Comparison of ENCODE assay signal across 16 cellular contexts in the genomic region with DNA sequence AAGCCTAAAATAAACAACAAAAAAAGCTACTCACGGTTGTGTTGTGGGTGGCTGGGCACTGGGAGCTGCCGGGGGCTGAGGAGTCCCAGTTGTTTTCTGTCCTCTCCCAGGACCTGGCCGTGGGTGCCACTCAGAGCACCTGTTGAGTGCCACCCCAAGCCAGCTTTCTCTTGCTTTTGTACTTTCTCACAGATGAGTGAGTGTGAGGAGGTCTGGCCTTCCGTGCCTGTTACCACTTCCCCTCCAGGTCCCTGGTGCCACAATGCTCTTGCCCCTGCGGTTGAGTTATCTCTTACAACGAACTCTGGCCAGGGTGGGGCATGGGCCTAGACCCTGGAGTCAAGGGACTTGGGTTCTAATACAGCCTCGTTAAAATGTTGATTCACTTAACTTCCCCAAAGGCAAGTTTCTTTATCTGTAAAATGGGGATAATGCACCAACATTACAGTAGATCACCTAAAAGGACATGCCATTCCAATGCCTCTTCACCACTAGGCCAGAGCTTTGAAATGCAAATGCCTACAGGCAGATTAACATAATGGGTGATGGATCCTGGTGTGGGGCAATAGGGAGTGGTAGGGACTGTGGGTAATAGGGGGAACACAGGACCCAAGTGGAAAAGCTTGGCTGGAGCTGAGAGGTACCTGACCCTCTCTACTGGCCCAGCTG. TPM values are rescaled to one million over a fixed set of nuclear protein-coding genes. Genes with fewer than 3 reads are reported as not detected.
DNase-seq lines count a peak whose midpoint lies in the region; ATAC-seq, FAIRE-seq and TF ChIP-seq lines count a peak whose summit lies in the region.
"Had no signal": no experiment of that assay in that cellular context is flagged by ENCODE, and none has a peak within 500 bp of the region (broad histone marks: within the 10 kb centered on the region; RNA-seq: fewer than 3 reads in every experiment).

CNR2 (minus strand) TSS at position 151 of the 669 bp plus-strand sequence. CDS start 37,745 bp downstream, outside the sequence.

- no peak for TF ChIP-seq CTCF in CD8-positive, alpha-beta T cell (IDR thresholded peaks at IDR 0.05)
- TF ChIP-seq CTCF in OCI-LY7 (conservative IDR thresholded peaks at IDR 0.05; ENCODE audit: low read length) (no peak), H1 (IDR thresholded peaks at IDR 0.05; ENCODE audit: control extremely low read depth in 1 of 3, insufficient read depth in 1 of 3, low read depth in 1 of 3, low read length in 3 of 3) (no peak), A673 (conservative IDR thresholded peaks at IDR 0.05; ENCODE audit: low read depth, low read length) (no peak), coronary artery (IDR thresholded peaks at IDR 0.05) (no peak)

- H4K5ac ChIP-seq in H1 (ENCODE audit: insufficient read length, low read depth, low read length) = no peak within 1 kb of the TSS

- no peak within 1 kb of the TSS for H3K9ac ChIP-seq in H1 (replicated peaks in 1 of 4; ENCODE audit: extremely low read depth in 1 of 4, low read depth in 3 of 4, low read length in 3 of 4)

- peak within 1 kb of the TSS; percentile 83 for H3K4me2 ChIP-seq in OCI-LY7 (ENCODE audit: low read length)
- H3K4me2 ChIP-seq in H1 (ENCODE audit: insufficient read depth in 1 of 2, low read depth in 2 of 2, low read length in 2 of 2) = no peak within 1 kb of the TSS

- peak within 1 kb of the TSS; percentile 4; the same call in 1 of the 2 replicates for H2AFZ ChIP-seq in OCI-LY7 (ENCODE audit: low read length)
- no peak within 1 kb of the TSS for H2AFZ ChIP-seq in H1 (ENCODE audit: low read length)

- H3K4me3 Mint-ChIP-seq in CD8-positive, alpha-beta T cell = peak within 1 kb of the TSS; percentile 79

- no peaks in the 10 kb centered on the region for H3K9me2 ChIP-seq in OCI-LY7 (ENCODE audit: insufficient read depth, low read length)

- H2AK5ac ChIP-seq in H1 (ENCODE audit: low read depth, low read length) = no peak within 1 kb of the TSS

- WGBS in H1 (ENCODE audit: extremely low coverage in 1 of 2, insufficient coverage in 1 of 2, insufficient read length in 1 of 2, insufficient replicate concordance in 2 of 2, low coverage in 1 of 2, low lambda C conversion rate in 2 of 2, missing lambda C conversion rate in 1 of 2), 2 experiments = 88% methylated on average over 7 of the region's 7 CpGs; no CpG with 5 or more reads in 1 of the 2 experiments

- no peaks in the 10 kb centered on the region for H3K36me3 ChIP-seq in CD8-positive, alpha-beta T cell (ENCODE audit: insufficient read depth, low read length)
- H3K36me3 ChIP-seq in OCI-LY7 (ENCODE audit: insufficient read depth, low read length) (no peaks in the 10 kb centered on the region), H1 (ENCODE audit: control insufficient read depth in 2 of 4, insufficient read depth in 4 of 4, low read length in 3 of 4) (no peaks in the 10 kb centered on the region; a peak in 1 of 8 replicates), A673 (ENCODE audit: insufficient read depth, low read length, poor library complexity, severe bottlenecking) (no peaks in the 10 kb centered on the region), MG63 (no peaks in the 10 kb centered on the region)
- H3K36me3 ChIP-seq: stomach had no signal

- no peak within 1 kb of the TSS for H2BK5ac ChIP-seq in H1 (ENCODE audit: low read depth, low read length)

- peak within 1 kb of the TSS; percentile 88 for H3K27ac Mint-ChIP-seq in CD8-positive, alpha-beta T cell
- H3K27ac Mint-ChIP-seq: activated T-helper 2 cell treated with anti-CD3 and anti-CD28 coated beads, Interferon-gamma antibody, Interleukin-2, Interleukin-4, amounts not matched to agents 10 μg/mL and 5 μg/mL and 100 μg/mL, durations not matched to agents 14 hours and 24 hours and 36 hours had no signal

- no peak within 1 kb of the TSS for H2BK20ac ChIP-seq in H1 (ENCODE audit: low read length)

- H3K4me3 ChIP-seq in CD8-positive, alpha-beta T cell (ENCODE audit: low read depth, low read length) = no peak within 1 kb of the TSS
- H3K4me3 ChIP-seq in OCI-LY7 (ENCODE audit: low read depth, low read length, poor library complexity, severe bottlenecking) (peak within 1 kb of the TSS; percentile 76), H1 (ENCODE audit: extremely low read depth in 1 of 4, insufficient read depth in 2 of 4, low read depth in 3 of 4, low read length in 4 of 4) (no peak within 1 kb of the TSS), A673 (ENCODE audit: low read depth, low read length, poor library complexity, severe bottlenecking) (no peak within 1 kb of the TSS), MG63 (no peak within 1 kb of the TSS), coronary artery (no peak within 1 kb of the TSS)
- H3K4me3 ChIP-seq: stomach had no signal

- H2BK15ac ChIP-seq in H1 (ENCODE audit: low read length) = no peak within 1 kb of the TSS; the same call in 1 of the 2 replicates

- H2BK12ac ChIP-seq in H1 (ENCODE audit: low read depth, low read length) = no peak within 1 kb of the TSS

- TF ChIP-seq EP300 in H1 (IDR thresholded peaks at IDR 0.05; ENCODE audit: borderline replicate concordance in 1 of 2, low read depth in 2 of 2, low read length in 2 of 2) = no peak

- no peaks in the 10 kb centered on the region for H3K9me3 Mint-ChIP-seq in CD8-positive, alpha-beta T cell
- H3K9me3 Mint-ChIP-seq: activated T-helper 2 cell treated with anti-CD3 and anti-CD28 coated beads, Interferon-gamma antibody, Interleukin-2, Interleukin-4, amounts not matched to agents 10 μg/mL and 5 μg/mL and 100 μg/mL, durations not matched to agents 14 hours and 24 hours and 36 hours had no signal

- no peak within 1 kb of the TSS for H3K4ac ChIP-seq in H1 (replicated peaks; ENCODE audit: insufficient read length, low read depth, low read length)

- H3K56ac ChIP-seq in H1 (replicated peaks; ENCODE audit: insufficient read length, low read depth, low read length) = no peak within 1 kb of the TSS

- H3K14ac ChIP-seq in H1 (ENCODE audit: insufficient read length) = no peak within 1 kb of the TSS

- H3K36me3 Mint-ChIP-seq in CD8-positive, alpha-beta T cell = no peaks in the 10 kb centered on the region

- no peaks in the 10 kb centered on the region for H3K9me3 ChIP-seq in CD8-positive, alpha-beta T cell (ENCODE audit: low read length)
- H3K9me3 ChIP-seq in OCI-LY7 (ENCODE audit: low read length) (no peaks in the 10 kb centered on the region), H1 (ENCODE audit: insufficient read depth in 2 of 2, low read depth in 1 of 2, low read length in 1 of 2) (no peaks in the 10 kb centered on the region), A673 (ENCODE audit: low read depth, low read length, poor library complexity, severe bottlenecking) (no peaks in the 10 kb centered on the region), MG63 (no peaks in the 10 kb centered on the region)
- H3K9me3 ChIP-seq: stomach had no signal

- peaks cover 40% of the 10 kb centered on the region; the same call in 1 of the 2 replicates for H3K79me2 ChIP-seq in OCI-LY7 (ENCODE audit: insufficient read depth, low read depth, low read length)
- no peaks in the 10 kb centered on the region for H3K79me2 ChIP-seq in H1 (ENCODE audit: control insufficient read depth in 1 of 2, insufficient read depth in 2 of 2, low read length in 2 of 2)

- POLR2A ChIA-PET in CD8-positive, alpha-beta T cell (lab: Charles Lee) = interaction anchor here (0.6 to 1.3 kb wide), 4 partner anchors 11 to 88 kb away, joined by 3 read pairs; partner anchors contain the start of genes HMGCL and PNRC2
- POLR2A ChIA-PET in OCI-LY7 (lab: Charles Lee) (interaction anchor here (0.5 to 1.9 kb wide), 10 partner anchors 18 to 261 kb away, joined by 3 to 11 read pairs (median 4); partner anchors contain the start of gene PITHD1), H1 (lab: Charles Lee; ENCODE audit: partially characterized antibody) (interaction anchor here (0.6 kb wide), 1 partner anchor 1098 kb away, joined by 3 read pairs; no protein-coding TSS in a partner anchor), A673 (lab: Charles Lee; ENCODE audit: low non-redundant PET) (no interaction called here)

- H2BK120ac ChIP-seq in H1 (replicated peaks; ENCODE audit: low read depth, low read length) = no peak within 1 kb of the TSS

- H4K91ac ChIP-seq in H1 (replicated peaks; ENCODE audit: insufficient read length, low read length) = no peak within 1 kb of the TSS

- no peak within 1 kb of the TSS for H3K27ac ChIP-seq in CD8-positive, alpha-beta T cell (ENCODE audit: low read depth, low read length)
- H3K27ac ChIP-seq in OCI-LY7 (ENCODE audit: low read depth, low read length, poor library complexity, severe bottlenecking) = peak within 1 kb of the TSS; percentile 95
- H3K27ac ChIP-seq in H1 (ENCODE audit: low read depth, low read length) = no peak within 1 kb of the TSS
- H3K27ac ChIP-seq in A673 (ENCODE audit: low read depth, low read length, poor library complexity, severe bottlenecking) = no peak within 1 kb of the TSS
- no peak within 1 kb of the TSS for H3K27ac ChIP-seq in coronary artery
- H3K27ac ChIP-seq: stomach had no signal

- H3K4me1 Mint-ChIP-seq in CD8-positive, alpha-beta T cell (ENCODE audit: low read depth) = peaks cover 64% of the 10 kb centered on the region

- peaks cover 65% of the 10 kb centered on the region for H3K4me1 ChIP-seq in CD8-positive, alpha-beta T cell (ENCODE audit: insufficient read depth, low read length)
- peaks cover 88% of the 10 kb centered on the region for H3K4me1 ChIP-seq in OCI-LY7 (ENCODE audit: insufficient read depth, low read length, poor library complexity, severe bottlenecking)
- H3K4me1 ChIP-seq in H1 (replicated peaks in 1 of 4; ENCODE audit: control insufficient read depth in 3 of 4, insufficient read depth in 4 of 4, low read length in 3 of 4) = peaks cover 0 to 2% (median under 1%) of the 10 kb centered on the region in 4 experiments; a peak in 3 of 7 replicates
- H3K4me1 ChIP-seq in A673 (ENCODE audit: insufficient read depth, low read length, poor library complexity, severe bottlenecking) = no peaks in the 10 kb centered on the region

- no peak within 1 kb of the TSS for H4K8ac ChIP-seq in H1 (ENCODE audit: extremely low read depth, insufficient read depth, low read length)

- TF ChIP-seq RAD21 in H1 (IDR thresholded peaks at IDR 0.05 in 1 of 2, conservative IDR thresholded peaks at IDR 0.05 in 1 of 2; ENCODE audit: low read depth in 2 of 2, low read length in 2 of 2) = no peak

- no peak within 1 kb of the TSS for H3K23ac ChIP-seq in H1 (ENCODE audit: insufficient read length)

- intact Hi-C loops in CD8-positive, alpha-beta T cell (cut with DNase I, micrococcal nuclease) = loop anchor here in 1 of 2 experiments (5.0 kb wide), 1 partner anchor 46 kb away; the partner anchor contains the start of gene FUCA1
- intact Hi-C loops in OCI-LY7 (cut with micrococcal nuclease; ENCODE audit: unreplicated experiment) (no loop called here), A673 (cut with micrococcal nuclease; ENCODE audit: unreplicated experiment) (no loop called here)

- no peak for FAIRE-seq in H1 (lab: Jason Lieb, UNC)
- FAIRE-seq: colon had no signal

- H4K20me1 ChIP-seq in OCI-LY7 (ENCODE audit: insufficient read depth, low read length) (no peaks in the 10 kb centered on the region), H1 (replicated peaks in 1 of 2; ENCODE audit: control insufficient read depth in 1 of 2, insufficient read depth in 2 of 2, low read length in 2 of 2) (no peaks in the 10 kb centered on the region)

- ATAC-seq in CD8-positive, alpha-beta T cell = peak; percentile 24

- no peaks in the 10 kb centered on the region for H3K27me3 ChIP-seq in CD8-positive, alpha-beta T cell (ENCODE audit: insufficient read depth, low read length)
- H3K27me3 ChIP-seq in H1 (replicated peaks in 1 of 4; ENCODE audit: control insufficient read depth in 3 of 4, extremely low read depth in 1 of 4, insufficient read depth in 3 of 4, low read length in 3 of 4) (0 out of 7 replicates have a peak, but pooled peaks cover 0 to 1% (median 0%) of the 10 kb centered on the region in 4 experiments), A673 (replicated peaks; ENCODE audit: insufficient read depth, low read depth, low read length, poor library complexity) (no peaks in the 10 kb centered on the region), MG63 (no peaks in the 10 kb centered on the region)

- H3K23me2 ChIP-seq in H1 (ENCODE audit: low read depth, low read length) = no peaks in the 10 kb centered on the region

- no peak within 1 kb of the TSS for H3K18ac ChIP-seq in H1 (ENCODE audit: extremely low read depth, low read length)

- DNase-seq in CD8-positive, alpha-beta T cell = peak in 6 of 7 experiments; percentile 9 to 67 (median 27)
- peak; percentile 92 for DNase-seq in OCI-LY7 (ENCODE audit: low spot score)
- no peak for DNase-seq in H1 (ENCODE audit: low read depth in 1 of 2, low spot score in 2 of 2)
- DNase-seq in A673 (ENCODE audit: low spot score) = no peak
- DNase-seq in pons (ENCODE audit: low spot score) = no peak
- no peak for DNase-seq in MG63
- DNase-seq in coronary artery (ENCODE audit: low spot score) = no peak
- DNase-seq: COR-L47, IMR-90, NCI-H446 treated with DMSO at 0.1 percent for 48 hours, nucleus accumbens, stomach had no signal

- H3K79me1 ChIP-seq in H1 (ENCODE audit: low read depth, low read length) = no peaks in the 10 kb centered on the region

- no peaks in the 10 kb centered on the region for H3K27me3 Mint-ChIP-seq in CD8-positive, alpha-beta T cell (ENCODE audit: low read depth)

- TF ChIP-seq POLR2A in GM18526 (IDR thresholded peaks at IDR 0.05; ENCODE audit: extremely low read depth, insufficient read length) = peak; percentile 77
- no peak for TF ChIP-seq POLR2A in H1 (IDR thresholded peaks at IDR 0.05; ENCODE audit: control extremely low read depth in 1 of 2, low read depth in 2 of 2, low read length in 2 of 2)

- CTCF ChIA-PET in CD8-positive, alpha-beta T cell (lab: Charles Lee) = interaction anchor here (0.8 to 2.0 kb wide), 6 partner anchors 16 to 219 kb away, joined by 3 to 16 read pairs (median 3); no protein-coding TSS in a partner anchor
- CTCF ChIA-PET in OCI-LY7 (lab: Charles Lee; ENCODE audit: unreplicated experiment) = interaction anchor here (1.5 to 1.7 kb wide), 2 partner anchors 18 to 102 kb away, joined by 3 to 5 read pairs; no protein-coding TSS in a partner anchor
- CTCF ChIA-PET in H1 (lab: Charles Lee; ENCODE audit: partially characterized antibody) = interaction anchor here (0.7 to 1.6 kb wide), 6 partner anchors 40 to 118 kb away, joined by 3 read pairs; no protein-coding TSS in a partner anchor
- CTCF ChIA-PET in A673 (lab: Charles Lee) = interaction anchor here (0.7 kb wide), 1 partner anchor 18 kb away, joined by 3 read pairs; no protein-coding TSS in a partner anchor

- BruUV-seq in OCI-LY7 (replicated peaks; lab: Mats Ljungman, UMichigan) = no TSS peak
- no TSS peak for BruUV-seq in A673 (replicated peaks; lab: Mats Ljungman, UMichigan)

RNA-seq across cellular contexts. Expression of gene CNR2, which starts in this region (rescaled TPM):
- total RNA-seq in CD8-positive, alpha-beta T cell = under 1 TPM; 0.92 to 0.98 TPM
- 11.2 and 14.1 TPM in 2 replicates for total RNA-seq in OCI-LY7 (2014; rRNA removed; shearing (Covaris generic))
- total RNA-seq in OCI-LY7 (2022) (13.2 and 17.0 TPM in 2 replicates), A673 (2021) (not detected in 2 replicates)
- not detected in 2 replicates for total RNA-seq in H1 (2021; fragmentation: NEBNext Ultra II Directional; extraction: Animal tissue kit (Norgen Biotek cat#: 25700))
- polyA plus RNA-seq in H1 (2011; rRNA removed) = not detected in 2 replicates
- not detected for polyA plus RNA-seq in H1 (2011; cell fraction: cytosol; rRNA removed)
- polyA plus RNA-seq in H1 (2011; cell fraction: nucleus; rRNA removed) = not detected
- not detected in 4 replicates for polyA plus RNA-seq in H1 (2012, experiment 1 of 2)
- not detected for polyA plus RNA-seq in H1 (2012, experiment 2 of 2)
- polyA plus RNA-seq in H1 (2013, experiment 1 of 2) = not detected
- not detected for polyA plus RNA-seq in H1 (2013, experiment 2 of 2)
- not detected in 2 replicates for polyA minus RNA-seq in H1 (2011; rRNA and poly(A)+ RNA removed)
- polyA minus RNA-seq in H1 (2011; cell fraction: cytosol; rRNA and poly(A)+ RNA removed) = not detected
- not detected for polyA minus RNA-seq in H1 (2011; cell fraction: nucleus; rRNA and poly(A)+ RNA removed)
- total RNA-seq in MG63 (2014; rRNA removed; shearing (Covaris generic); ENCODE audit: low replicate concordance) = not detected in 2 replicates
- total RNA-seq: fibroblast of villous mesenchyme, IMR-90 had no signal
- polyA plus RNA-seq: IMR-90 had no signal

Comparison
In these comparisons a context has a peak if more than half of its experiments do, and no peak if none do; other contexts are left out.
1. RNA of gene CNR2 (total RNA-seq): 11.2 to 17.0 TPM in OCI-LY7; 0.92 to 0.98 TPM in CD8-positive, alpha-beta T cell, not detected in A673, not detected in H1 and not detected in MG63; every median in the first group is over 4 times any median in the second.
2. Peak in DNase-seq and ATAC-seq in CD8-positive, alpha-beta T cell; RNA of the gene not detected or under 1 TPM.